Comparison of ENCODE assay signal across 1 cellular context in the genomic region with DNA sequence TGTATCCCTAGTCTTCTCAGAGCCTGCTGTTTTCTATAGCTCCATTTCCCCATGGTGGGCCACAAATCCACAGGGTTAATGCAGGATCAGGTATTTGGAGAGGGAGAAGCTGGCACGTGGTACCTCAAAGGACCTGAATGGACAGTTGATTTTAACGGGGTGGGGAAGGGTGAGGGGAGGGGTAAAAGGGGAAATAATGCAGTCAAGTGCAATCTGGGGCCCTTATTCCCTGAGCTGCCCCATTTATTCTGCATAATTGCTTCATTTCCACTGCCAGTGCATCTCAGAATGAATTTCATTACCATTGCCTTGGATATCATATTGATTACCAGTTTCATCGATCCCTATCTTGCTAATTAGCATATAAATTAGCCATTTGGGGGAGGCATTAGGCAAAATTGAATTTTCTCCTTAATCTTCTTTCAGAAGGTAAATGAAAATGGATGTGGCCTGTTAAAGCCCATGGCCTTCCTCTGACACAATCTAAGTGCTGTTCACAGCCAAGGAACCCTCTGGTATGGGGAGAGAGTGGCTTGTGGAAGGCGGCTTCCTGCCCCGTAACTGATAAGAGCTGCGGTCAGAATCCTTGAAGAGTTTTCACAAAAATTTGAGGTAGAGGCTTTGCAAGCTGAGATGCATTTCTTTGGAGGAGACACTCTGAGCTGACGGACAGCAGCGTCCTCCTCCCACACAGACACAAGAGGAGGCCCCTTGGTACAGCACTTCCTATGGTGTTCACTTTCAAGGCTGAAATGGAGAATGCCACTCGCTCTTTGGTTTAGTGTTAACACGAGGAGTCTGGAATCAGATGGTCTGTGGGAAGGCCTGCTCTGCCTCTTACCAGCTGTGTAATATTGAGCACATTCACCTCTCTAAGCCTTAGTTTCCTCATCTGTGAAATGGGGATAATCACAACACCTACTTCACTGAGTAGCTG.
A peak's percentile ranks its signal among the peaks of the same experiment; 100 is the strongest.
TF ChIP-seq lines count a peak whose summit lies in the region.

No MANE protein-coding gene starts in this region.

TF ChIP-seq in K562, 482 proteins besides CTCF, POLR2A, EP300 and RAD21 (continued from another document and continues in another):
- TF ChIP-seq, protein P1, sequence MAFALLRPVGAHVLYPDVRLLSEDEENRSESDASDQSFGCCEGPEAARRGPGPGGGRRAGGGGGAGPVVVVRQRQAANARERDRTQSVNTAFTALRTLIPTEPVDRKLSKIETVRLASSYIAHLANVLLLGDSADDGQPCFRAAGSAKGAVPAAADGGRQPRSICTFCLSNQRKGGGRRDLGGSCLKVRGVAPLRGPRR (CRISPR knock-in tag; IDR thresholded peaks at IDR 0.05): no peak
- TF ChIP-seq POLR2B (IDR thresholded peaks at IDR 0.05; ENCODE audit: low read depth, partially characterized antibody) (no peak), ESRRB (CRISPR knock-in tag; IDR thresholded peaks at IDR 0.05; ENCODE audit: borderline replicate concordance) (no peak), EHMT2 (IDR thresholded peaks at IDR 0.05) (no peak), TCF3 (CRISPR knock-in tag; IDR thresholded peaks at IDR 0.05) (peak; percentile 89), EGR1 (conservative IDR thresholded peaks at IDR 0.05) (peak; percentile 73), KAT2B (IDR thresholded peaks at IDR 0.05; ENCODE audit: low read depth, low read length) (no peak), TAF15 (IDR thresholded peaks at IDR 0.05; ENCODE audit: low read depth, low read length) (no peak), FUS (optimal IDR thresholded peaks at IDR 0.05; ENCODE audit: low read depth, low read length) (no peak), HNRNPUL1 (IDR thresholded peaks at IDR 0.05; ENCODE audit: low read length) (no peak; the same call in 1 of the 2 replicates), ADNP (tag; IDR thresholded peaks at IDR 0.05) (peak; percentile 98), ZNF561 (CRISPR knock-in tag; conservative IDR thresholded peaks at IDR 0.05) (no peak), CREM (IDR thresholded peaks at IDR 0.05; ENCODE audit: low read depth) (peak; percentile 55; the same call in 1 of the 2 replicates), ILF3 (IDR thresholded peaks at IDR 0.05; ENCODE audit: borderline replicate concordance) (no peak), SMARCE1 (IDR thresholded peaks at IDR 0.05) (peak; percentile 90), RCOR1 (IDR thresholded peaks at IDR 0.05; ENCODE audit: borderline replicate concordance in 1 of 2, low read depth in 2 of 2, low read length in 2 of 2) (peak in 1 of 2 experiments; percentile 78; a peak in 2 of 4 replicates), ELF2 (CRISPR knock-in tag; IDR thresholded peaks at IDR 0.05) (0 out of 2 replicates have a peak, but pooled peaks have one; percentile 49), TAL1 (IDR thresholded peaks at IDR 0.05) (peak; percentile 64), NBN (IDR thresholded peaks at IDR 0.05; ENCODE audit: low read depth) (peak; percentile 58; the same call in 1 of the 2 replicates), BRD4 (IDR thresholded peaks at IDR 0.05) (no peak), POLR2AphosphoS2 (IDR thresholded peaks at IDR 0.05; ENCODE audit: low read length) (no peak), BACH1 (tag; IDR thresholded peaks at IDR 0.05) (peak; percentile 76; the same call in 1 of the 2 replicates), C11orf30 (IDR thresholded peaks at IDR 0.05; ENCODE audit: low read depth) (no peak), ZNF589 (CRISPR knock-in tag; IDR thresholded peaks at IDR 0.05; ENCODE audit: low read depth) (peak; percentile 89), ELF1 (tag; IDR thresholded peaks at IDR 0.05) (peak; percentile 69), ZNF232 (CRISPR knock-in tag; IDR thresholded peaks at IDR 0.05) (no peak), ZNF253 (CRISPR knock-in tag; conservative IDR thresholded peaks at IDR 0.05) (no peak), RB1 (IDR thresholded peaks at IDR 0.05; ENCODE audit: low read depth) (no peak), ZNF551 (CRISPR knock-in tag; IDR thresholded peaks at IDR 0.05) (no peak), TCFL5 (CRISPR knock-in tag; conservative IDR thresholded peaks at IDR 0.05) (no peak), HDGF (IDR thresholded peaks at IDR 0.05) (peak; percentile 96), BCL6 (CRISPR knock-in tag; IDR thresholded peaks at IDR 0.05) (no peak), L3MBTL2 (IDR thresholded peaks at IDR 0.05) (peak; percentile 43), SIN3B (IDR thresholded peaks at IDR 0.05; ENCODE audit: low read depth) (no peak), NR4A1 (CRISPR knock-in tag; IDR thresholded peaks at IDR 0.05) (no peak), NR4A1 (tag; IDR thresholded peaks at IDR 0.05) (no peak), CEBPG (CRISPR knock-in tag; IDR thresholded peaks at IDR 0.05) (no peak), CEBPG (tag; conservative IDR thresholded peaks at IDR 0.05 in 1 of 2, IDR thresholded peaks at IDR 0.05 in 1 of 2) (no peak), HDAC6 (IDR thresholded peaks at IDR 0.05; ENCODE audit: low read depth, low read length) (no peak), ETV6 (IDR thresholded peaks at IDR 0.05; ENCODE audit: borderline replicate concordance in 1 of 2, low read depth in 2 of 2, low read length in 1 of 2) (no peak), ETV6 (CRISPR knock-in tag; IDR thresholded peaks at IDR 0.05; ENCODE audit: borderline replicate concordance) (no peak), NCOR1 (IDR thresholded peaks at IDR 0.05) (peak; percentile 49), RFX1 (IDR thresholded peaks at IDR 0.05) (no peak), CCAR2 (IDR thresholded peaks at IDR 0.05; ENCODE audit: low read depth, low read length) (0 out of 2 replicates have a peak, but pooled peaks have one; percentile 25), ZNF140 (CRISPR knock-in tag; IDR thresholded peaks at IDR 0.05) (no peak)
- TF ChIP-seq, protein P2, sequence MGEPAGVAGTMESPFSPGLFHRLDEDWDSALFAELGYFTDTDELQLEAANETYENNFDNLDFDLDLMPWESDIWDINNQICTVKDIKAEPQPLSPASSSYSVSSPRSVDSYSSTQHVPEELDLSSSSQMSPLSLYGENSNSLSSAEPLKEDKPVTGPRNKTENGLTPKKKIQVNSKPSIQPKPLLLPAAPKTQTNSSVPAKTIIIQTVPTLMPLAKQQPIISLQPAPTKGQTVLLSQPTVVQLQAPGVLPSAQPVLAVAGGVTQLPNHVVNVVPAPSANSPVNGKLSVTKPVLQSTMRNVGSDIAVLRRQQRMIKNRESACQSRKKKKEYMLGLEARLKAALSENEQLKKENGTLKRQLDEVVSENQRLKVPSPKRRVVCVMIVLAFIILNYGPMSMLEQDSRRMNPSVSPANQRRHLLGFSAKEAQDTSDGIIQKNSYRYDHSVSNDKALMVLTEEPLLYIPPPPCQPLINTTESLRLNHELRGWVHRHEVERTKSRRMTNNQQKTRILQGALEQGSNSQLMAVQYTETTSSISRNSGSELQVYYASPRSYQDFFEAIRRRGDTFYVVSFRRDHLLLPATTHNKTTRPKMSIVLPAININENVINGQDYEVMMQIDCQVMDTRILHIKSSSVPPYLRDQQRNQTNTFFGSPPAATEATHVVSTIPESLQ (CRISPR knock-in tag; IDR thresholded peaks at IDR 0.05): no peak
- TF ChIP-seq, protein P3, sequence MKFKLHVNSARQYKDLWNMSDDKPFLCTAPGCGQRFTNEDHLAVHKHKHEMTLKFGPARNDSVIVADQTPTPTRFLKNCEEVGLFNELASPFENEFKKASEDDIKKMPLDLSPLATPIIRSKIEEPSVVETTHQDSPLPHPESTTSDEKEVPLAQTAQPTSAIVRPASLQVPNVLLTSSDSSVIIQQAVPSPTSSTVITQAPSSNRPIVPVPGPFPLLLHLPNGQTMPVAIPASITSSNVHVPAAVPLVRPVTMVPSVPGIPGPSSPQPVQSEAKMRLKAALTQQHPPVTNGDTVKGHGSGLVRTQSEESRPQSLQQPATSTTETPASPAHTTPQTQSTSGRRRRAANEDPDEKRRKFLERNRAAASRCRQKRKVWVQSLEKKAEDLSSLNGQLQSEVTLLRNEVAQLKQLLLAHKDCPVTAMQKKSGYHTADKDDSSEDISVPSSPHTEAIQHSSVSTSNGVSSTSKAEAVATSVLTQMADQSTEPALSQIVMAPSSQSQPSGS (CRISPR knock-in tag; IDR thresholded peaks at IDR 0.05): no peak
- TF ChIP-seq, protein P4, sequence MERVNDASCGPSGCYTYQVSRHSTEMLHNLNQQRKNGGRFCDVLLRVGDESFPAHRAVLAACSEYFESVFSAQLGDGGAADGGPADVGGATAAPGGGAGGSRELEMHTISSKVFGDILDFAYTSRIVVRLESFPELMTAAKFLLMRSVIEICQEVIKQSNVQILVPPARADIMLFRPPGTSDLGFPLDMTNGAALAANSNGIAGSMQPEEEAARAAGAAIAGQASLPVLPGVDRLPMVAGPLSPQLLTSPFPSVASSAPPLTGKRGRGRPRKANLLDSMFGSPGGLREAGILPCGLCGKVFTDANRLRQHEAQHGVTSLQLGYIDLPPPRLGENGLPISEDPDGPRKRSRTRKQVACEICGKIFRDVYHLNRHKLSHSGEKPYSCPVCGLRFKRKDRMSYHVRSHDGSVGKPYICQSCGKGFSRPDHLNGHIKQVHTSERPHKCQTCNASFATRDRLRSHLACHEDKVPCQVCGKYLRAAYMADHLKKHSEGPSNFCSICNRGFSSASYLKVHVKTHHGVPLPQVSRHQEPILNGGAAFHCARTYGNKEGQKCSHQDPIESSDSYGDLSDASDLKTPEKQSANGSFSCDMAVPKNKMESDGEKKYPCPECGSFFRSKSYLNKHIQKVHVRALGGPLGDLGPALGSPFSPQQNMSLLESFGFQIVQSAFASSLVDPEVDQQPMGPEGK (CRISPR knock-in tag; IDR thresholded peaks at IDR 0.05; ENCODE audit: borderline replicate concordance): no peak
- TF ChIP-seq, protein P5, sequence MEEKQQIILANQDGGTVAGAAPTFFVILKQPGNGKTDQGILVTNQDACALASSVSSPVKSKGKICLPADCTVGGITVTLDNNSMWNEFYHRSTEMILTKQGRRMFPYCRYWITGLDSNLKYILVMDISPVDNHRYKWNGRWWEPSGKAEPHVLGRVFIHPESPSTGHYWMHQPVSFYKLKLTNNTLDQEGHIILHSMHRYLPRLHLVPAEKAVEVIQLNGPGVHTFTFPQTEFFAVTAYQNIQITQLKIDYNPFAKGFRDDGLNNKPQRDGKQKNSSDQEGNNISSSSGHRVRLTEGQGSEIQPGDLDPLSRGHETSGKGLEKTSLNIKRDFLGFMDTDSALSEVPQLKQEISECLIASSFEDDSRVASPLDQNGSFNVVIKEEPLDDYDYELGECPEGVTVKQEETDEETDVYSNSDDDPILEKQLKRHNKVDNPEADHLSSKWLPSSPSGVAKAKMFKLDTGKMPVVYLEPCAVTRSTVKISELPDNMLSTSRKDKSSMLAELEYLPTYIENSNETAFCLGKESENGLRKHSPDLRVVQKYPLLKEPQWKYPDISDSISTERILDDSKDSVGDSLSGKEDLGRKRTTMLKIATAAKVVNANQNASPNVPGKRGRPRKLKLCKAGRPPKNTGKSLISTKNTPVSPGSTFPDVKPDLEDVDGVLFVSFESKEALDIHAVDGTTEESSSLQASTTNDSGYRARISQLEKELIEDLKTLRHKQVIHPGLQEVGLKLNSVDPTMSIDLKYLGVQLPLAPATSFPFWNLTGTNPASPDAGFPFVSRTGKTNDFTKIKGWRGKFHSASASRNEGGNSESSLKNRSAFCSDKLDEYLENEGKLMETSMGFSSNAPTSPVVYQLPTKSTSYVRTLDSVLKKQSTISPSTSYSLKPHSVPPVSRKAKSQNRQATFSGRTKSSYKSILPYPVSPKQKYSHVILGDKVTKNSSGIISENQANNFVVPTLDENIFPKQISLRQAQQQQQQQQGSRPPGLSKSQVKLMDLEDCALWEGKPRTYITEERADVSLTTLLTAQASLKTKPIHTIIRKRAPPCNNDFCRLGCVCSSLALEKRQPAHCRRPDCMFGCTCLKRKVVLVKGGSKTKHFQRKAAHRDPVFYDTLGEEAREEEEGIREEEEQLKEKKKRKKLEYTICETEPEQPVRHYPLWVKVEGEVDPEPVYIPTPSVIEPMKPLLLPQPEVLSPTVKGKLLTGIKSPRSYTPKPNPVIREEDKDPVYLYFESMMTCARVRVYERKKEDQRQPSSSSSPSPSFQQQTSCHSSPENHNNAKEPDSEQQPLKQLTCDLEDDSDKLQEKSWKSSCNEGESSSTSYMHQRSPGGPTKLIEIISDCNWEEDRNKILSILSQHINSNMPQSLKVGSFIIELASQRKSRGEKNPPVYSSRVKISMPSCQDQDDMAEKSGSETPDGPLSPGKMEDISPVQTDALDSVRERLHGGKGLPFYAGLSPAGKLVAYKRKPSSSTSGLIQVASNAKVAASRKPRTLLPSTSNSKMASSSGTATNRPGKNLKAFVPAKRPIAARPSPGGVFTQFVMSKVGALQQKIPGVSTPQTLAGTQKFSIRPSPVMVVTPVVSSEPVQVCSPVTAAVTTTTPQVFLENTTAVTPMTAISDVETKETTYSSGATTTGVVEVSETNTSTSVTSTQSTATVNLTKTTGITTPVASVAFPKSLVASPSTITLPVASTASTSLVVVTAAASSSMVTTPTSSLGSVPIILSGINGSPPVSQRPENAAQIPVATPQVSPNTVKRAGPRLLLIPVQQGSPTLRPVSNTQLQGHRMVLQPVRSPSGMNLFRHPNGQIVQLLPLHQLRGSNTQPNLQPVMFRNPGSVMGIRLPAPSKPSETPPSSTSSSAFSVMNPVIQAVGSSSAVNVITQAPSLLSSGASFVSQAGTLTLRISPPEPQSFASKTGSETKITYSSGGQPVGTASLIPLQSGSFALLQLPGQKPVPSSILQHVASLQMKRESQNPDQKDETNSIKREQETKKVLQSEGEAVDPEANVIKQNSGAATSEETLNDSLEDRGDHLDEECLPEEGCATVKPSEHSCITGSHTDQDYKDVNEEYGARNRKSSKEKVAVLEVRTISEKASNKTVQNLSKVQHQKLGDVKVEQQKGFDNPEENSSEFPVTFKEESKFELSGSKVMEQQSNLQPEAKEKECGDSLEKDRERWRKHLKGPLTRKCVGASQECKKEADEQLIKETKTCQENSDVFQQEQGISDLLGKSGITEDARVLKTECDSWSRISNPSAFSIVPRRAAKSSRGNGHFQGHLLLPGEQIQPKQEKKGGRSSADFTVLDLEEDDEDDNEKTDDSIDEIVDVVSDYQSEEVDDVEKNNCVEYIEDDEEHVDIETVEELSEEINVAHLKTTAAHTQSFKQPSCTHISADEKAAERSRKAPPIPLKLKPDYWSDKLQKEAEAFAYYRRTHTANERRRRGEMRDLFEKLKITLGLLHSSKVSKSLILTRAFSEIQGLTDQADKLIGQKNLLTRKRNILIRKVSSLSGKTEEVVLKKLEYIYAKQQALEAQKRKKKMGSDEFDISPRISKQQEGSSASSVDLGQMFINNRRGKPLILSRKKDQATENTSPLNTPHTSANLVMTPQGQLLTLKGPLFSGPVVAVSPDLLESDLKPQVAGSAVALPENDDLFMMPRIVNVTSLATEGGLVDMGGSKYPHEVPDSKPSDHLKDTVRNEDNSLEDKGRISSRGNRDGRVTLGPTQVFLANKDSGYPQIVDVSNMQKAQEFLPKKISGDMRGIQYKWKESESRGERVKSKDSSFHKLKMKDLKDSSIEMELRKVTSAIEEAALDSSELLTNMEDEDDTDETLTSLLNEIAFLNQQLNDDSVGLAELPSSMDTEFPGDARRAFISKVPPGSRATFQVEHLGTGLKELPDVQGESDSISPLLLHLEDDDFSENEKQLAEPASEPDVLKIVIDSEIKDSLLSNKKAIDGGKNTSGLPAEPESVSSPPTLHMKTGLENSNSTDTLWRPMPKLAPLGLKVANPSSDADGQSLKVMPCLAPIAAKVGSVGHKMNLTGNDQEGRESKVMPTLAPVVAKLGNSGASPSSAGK (IDR thresholded peaks at IDR 0.05): no peak
